Comparison of ENCODE assay signal across 1 cellular context in genomic region chr14:23056257-23056955, GRCh38.
TF ChIP-seq lines count a peak whose summit lies in the region.

No MANE protein-coding gene starts in this region.

TF ChIP-seq in HepG2, 621 proteins besides CTCF, POLR2A, EP300 and RAD21 (continued from another document and continues in another):
- no peak for TF ChIP-seq CSRNP1 (CRISPR knock-in tag; IDR thresholded peaks at IDR 0.05)
- TF ChIP-seq POLR2AphosphoS2 (IDR thresholded peaks at IDR 0.05; ENCODE audit: low read depth, low read length): no peak
- 0 out of 2 replicates have a peak, but pooled peaks have one; percentile 13 for TF ChIP-seq ZNF280D (CRISPR knock-in tag; IDR thresholded peaks at IDR 0.05)
- TF ChIP-seq CBX5 (CRISPR knock-in tag; IDR thresholded peaks at IDR 0.05; ENCODE audit: borderline replicate concordance): peak; percentile 91
- peak; percentile 53; the same call in 1 of the 2 replicates for TF ChIP-seq ZSCAN9 (CRISPR knock-in tag; IDR thresholded peaks at IDR 0.05; ENCODE audit: borderline replicate concordance)
- no peak for TF ChIP-seq NONO (IDR thresholded peaks at IDR 0.05)
- 0 out of 2 replicates have a peak, but pooled peaks have one; percentile 61 for TF ChIP-seq NONO (CRISPR knock-in tag; conservative IDR thresholded peaks at IDR 0.05)
- TF ChIP-seq, protein P1, sequence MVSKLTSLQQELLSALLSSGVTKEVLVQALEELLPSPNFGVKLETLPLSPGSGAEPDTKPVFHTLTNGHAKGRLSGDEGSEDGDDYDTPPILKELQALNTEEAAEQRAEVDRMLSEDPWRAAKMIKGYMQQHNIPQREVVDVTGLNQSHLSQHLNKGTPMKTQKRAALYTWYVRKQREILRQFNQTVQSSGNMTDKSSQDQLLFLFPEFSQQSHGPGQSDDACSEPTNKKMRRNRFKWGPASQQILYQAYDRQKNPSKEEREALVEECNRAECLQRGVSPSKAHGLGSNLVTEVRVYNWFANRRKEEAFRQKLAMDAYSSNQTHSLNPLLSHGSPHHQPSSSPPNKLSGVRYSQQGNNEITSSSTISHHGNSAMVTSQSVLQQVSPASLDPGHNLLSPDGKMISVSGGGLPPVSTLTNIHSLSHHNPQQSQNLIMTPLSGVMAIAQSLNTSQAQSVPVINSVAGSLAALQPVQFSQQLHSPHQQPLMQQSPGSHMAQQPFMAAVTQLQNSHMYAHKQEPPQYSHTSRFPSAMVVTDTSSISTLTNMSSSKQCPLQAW (CRISPR knock-in tag; IDR thresholded peaks at IDR 0.05): peak; percentile 81
- TF ChIP-seq ZNF335 (CRISPR knock-in tag; IDR thresholded peaks at IDR 0.05): 0 out of 2 replicates have a peak, but pooled peaks have one; percentile 59
- TF ChIP-seq FOXC1 (CRISPR knock-in tag; IDR thresholded peaks at IDR 0.05; ENCODE audit: borderline replicate concordance): no peak; the same call in 1 of the 2 replicates
- TF ChIP-seq CAMTA2 (CRISPR knock-in tag; IDR thresholded peaks at IDR 0.05; ENCODE audit: borderline replicate concordance): no peak
- no peak for TF ChIP-seq NCOA1 (CRISPR knock-in tag; IDR thresholded peaks at IDR 0.05)
- TF ChIP-seq ZSCAN12 (CRISPR knock-in tag; IDR thresholded peaks at IDR 0.05): no peak
- peak; percentile 48 for TF ChIP-seq CCAR2 (optimal IDR thresholded peaks at IDR 0.05; ENCODE audit: low read depth, low read length)
- no peak for TF ChIP-seq PHF5A (CRISPR knock-in tag; IDR thresholded peaks at IDR 0.05; ENCODE audit: low read depth, unreplicated experiment)
- TF ChIP-seq ETS1 (CRISPR knock-in tag; IDR thresholded peaks at IDR 0.05): no peak
- TF ChIP-seq, protein P2, sequence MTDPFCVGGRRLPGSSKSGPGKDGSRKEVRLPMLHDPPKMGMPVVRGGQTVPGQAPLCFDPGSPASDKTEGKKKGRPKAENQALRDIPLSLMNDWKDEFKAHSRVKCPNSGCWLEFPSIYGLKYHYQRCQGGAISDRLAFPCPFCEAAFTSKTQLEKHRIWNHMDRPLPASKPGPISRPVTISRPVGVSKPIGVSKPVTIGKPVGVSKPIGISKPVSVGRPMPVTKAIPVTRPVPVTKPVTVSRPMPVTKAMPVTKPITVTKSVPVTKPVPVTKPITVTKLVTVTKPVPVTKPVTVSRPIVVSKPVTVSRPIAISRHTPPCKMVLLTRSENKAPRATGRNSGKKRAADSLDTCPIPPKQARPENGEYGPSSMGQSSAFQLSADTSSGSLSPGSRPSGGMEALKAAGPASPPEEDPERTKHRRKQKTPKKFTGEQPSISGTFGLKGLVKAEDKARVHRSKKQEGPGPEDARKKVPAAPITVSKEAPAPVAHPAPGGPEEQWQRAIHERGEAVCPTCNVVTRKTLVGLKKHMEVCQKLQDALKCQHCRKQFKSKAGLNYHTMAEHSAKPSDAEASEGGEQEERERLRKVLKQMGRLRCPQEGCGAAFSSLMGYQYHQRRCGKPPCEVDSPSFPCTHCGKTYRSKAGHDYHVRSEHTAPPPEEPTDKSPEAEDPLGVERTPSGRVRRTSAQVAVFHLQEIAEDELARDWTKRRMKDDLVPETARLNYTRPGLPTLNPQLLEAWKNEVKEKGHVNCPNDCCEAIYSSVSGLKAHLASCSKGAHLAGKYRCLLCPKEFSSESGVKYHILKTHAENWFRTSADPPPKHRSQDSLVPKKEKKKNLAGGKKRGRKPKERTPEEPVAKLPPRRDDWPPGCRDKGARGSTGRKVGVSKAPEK (CRISPR knock-in tag; IDR thresholded peaks at IDR 0.05; ENCODE audit: borderline replicate concordance): peak; percentile 98
- TF ChIP-seq PHF20 (CRISPR knock-in tag; IDR thresholded peaks at IDR 0.05): no peak
- TF ChIP-seq RBM22 (optimal IDR thresholded peaks at IDR 0.05; ENCODE audit: low read length): peak; percentile 67
- no peak for TF ChIP-seq ZSCAN22 (CRISPR knock-in tag; IDR thresholded peaks at IDR 0.05)
- no peak for TF ChIP-seq ZNF432 (CRISPR knock-in tag; IDR thresholded peaks at IDR 0.05; ENCODE audit: borderline replicate concordance)
- TF ChIP-seq MTA3 (CRISPR knock-in tag; IDR thresholded peaks at IDR 0.05): no peak
- TF ChIP-seq GATAD1 (CRISPR knock-in tag; IDR thresholded peaks at IDR 0.05): peak; percentile 70
- TF ChIP-seq JUNB (CRISPR knock-in tag; IDR thresholded peaks at IDR 0.05; ENCODE audit: borderline replicate concordance): no peak
- TF ChIP-seq, protein P3, sequence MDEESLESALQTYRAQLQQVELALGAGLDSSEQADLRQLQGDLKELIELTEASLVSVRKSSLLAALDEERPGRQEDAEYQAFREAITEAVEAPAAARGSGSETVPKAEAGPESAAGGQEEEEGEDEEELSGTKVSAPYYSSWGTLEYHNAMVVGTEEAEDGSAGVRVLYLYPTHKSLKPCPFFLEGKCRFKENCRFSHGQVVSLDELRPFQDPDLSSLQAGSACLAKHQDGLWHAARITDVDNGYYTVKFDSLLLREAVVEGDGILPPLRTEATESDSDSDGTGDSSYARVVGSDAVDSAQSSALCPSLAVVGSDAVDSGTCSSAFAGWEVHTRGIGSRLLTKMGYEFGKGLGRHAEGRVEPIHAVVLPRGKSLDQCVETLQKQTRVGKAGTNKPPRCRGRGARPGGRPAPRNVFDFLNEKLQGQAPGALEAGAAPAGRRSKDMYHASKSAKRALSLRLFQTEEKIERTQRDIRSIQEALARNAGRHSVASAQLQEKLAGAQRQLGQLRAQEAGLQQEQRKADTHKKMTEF (CRISPR knock-in tag; IDR thresholded peaks at IDR 0.05): peak; percentile 82; the same call in 1 of the 2 replicates
- TF ChIP-seq ZNF30 (CRISPR knock-in tag; IDR thresholded peaks at IDR 0.05): no peak
- no peak; the same call in 1 of the 2 replicates for TF ChIP-seq ZNF605 (CRISPR knock-in tag; IDR thresholded peaks at IDR 0.05)
- no peak for TF ChIP-seq ATF7 (IDR thresholded peaks at IDR 0.05)
- TF ChIP-seq ATF7 (CRISPR knock-in tag; IDR thresholded peaks at IDR 0.05): 0 out of 2 replicates have a peak, but pooled peaks have one; percentile 27
- TF ChIP-seq MAZ (IDR thresholded peaks at IDR 0.05; ENCODE audit: borderline replicate concordance, low read depth, low read length): no peak
- no peak for TF ChIP-seq MAZ (CRISPR knock-in tag; IDR thresholded peaks at IDR 0.05; ENCODE audit: low read depth)
- TF ChIP-seq ZBTB42 (CRISPR knock-in tag; IDR thresholded peaks at IDR 0.05): no peak
- no peak for TF ChIP-seq ZNF235 (CRISPR knock-in tag; IDR thresholded peaks at IDR 0.05; ENCODE audit: borderline replicate concordance)
- TF ChIP-seq, protein P4, sequence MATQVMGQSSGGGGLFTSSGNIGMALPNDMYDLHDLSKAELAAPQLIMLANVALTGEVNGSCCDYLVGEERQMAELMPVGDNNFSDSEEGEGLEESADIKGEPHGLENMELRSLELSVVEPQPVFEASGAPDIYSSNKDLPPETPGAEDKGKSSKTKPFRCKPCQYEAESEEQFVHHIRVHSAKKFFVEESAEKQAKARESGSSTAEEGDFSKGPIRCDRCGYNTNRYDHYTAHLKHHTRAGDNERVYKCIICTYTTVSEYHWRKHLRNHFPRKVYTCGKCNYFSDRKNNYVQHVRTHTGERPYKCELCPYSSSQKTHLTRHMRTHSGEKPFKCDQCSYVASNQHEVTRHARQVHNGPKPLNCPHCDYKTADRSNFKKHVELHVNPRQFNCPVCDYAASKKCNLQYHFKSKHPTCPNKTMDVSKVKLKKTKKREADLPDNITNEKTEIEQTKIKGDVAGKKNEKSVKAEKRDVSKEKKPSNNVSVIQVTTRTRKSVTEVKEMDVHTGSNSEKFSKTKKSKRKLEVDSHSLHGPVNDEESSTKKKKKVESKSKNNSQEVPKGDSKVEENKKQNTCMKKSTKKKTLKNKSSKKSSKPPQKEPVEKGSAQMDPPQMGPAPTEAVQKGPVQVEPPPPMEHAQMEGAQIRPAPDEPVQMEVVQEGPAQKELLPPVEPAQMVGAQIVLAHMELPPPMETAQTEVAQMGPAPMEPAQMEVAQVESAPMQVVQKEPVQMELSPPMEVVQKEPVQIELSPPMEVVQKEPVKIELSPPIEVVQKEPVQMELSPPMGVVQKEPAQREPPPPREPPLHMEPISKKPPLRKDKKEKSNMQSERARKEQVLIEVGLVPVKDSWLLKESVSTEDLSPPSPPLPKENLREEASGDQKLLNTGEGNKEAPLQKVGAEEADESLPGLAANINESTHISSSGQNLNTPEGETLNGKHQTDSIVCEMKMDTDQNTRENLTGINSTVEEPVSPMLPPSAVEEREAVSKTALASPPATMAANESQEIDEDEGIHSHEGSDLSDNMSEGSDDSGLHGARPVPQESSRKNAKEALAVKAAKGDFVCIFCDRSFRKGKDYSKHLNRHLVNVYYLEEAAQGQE (IDR thresholded peaks at IDR 0.05; ENCODE audit: borderline replicate concordance in 1 of 2, low read depth in 1 of 2, low read length in 2 of 2): no peak
- no peak for TF ChIP-seq PRPF4 (IDR thresholded peaks at IDR 0.05; ENCODE audit: low read depth, low read length, poor library complexity, severe bottlenecking)
- TF ChIP-seq HNRNPUL1 (IDR thresholded peaks at IDR 0.05; ENCODE audit: low read depth, low read length): no peak
- TF ChIP-seq ZNF331 (CRISPR knock-in tag; IDR thresholded peaks at IDR 0.05): peak; percentile 85; the same call in 1 of the 2 replicates
- TF ChIP-seq HNRNPLL (IDR thresholded peaks at IDR 0.05; ENCODE audit: low read depth, low read length, poor library complexity, severe bottlenecking): peak; percentile 23
- peak; percentile 61 for TF ChIP-seq ZFY (CRISPR knock-in tag; IDR thresholded peaks at IDR 0.05)
- TF ChIP-seq BORCS8-MEF2B (CRISPR knock-in tag; IDR thresholded peaks at IDR 0.05): no peak
- no peak for TF ChIP-seq SPEN (CRISPR knock-in tag; IDR thresholded peaks at IDR 0.05; ENCODE audit: low read depth)
- TF ChIP-seq ZNF253 (CRISPR knock-in tag; IDR thresholded peaks at IDR 0.05; ENCODE audit: borderline replicate concordance): no peak
- peak; percentile 59 for TF ChIP-seq SMC3 (IDR thresholded peaks at IDR 0.05; ENCODE audit: low read length)
- no peak for TF ChIP-seq RFX5 (IDR thresholded peaks at IDR 0.05; ENCODE audit: low read depth, low read length)
- no peak for TF ChIP-seq MAF1 (CRISPR knock-in tag; IDR thresholded peaks at IDR 0.05; ENCODE audit: borderline replicate concordance)
- TF ChIP-seq ZFP1 (CRISPR knock-in tag; IDR thresholded peaks at IDR 0.05): no peak
- TF ChIP-seq XBP1 (CRISPR knock-in tag; IDR thresholded peaks at IDR 0.05): no peak
- no peak for TF ChIP-seq BHLHE40 (IDR thresholded peaks at IDR 0.05; ENCODE audit: low read length)
- no peak; the same call in 1 of the 2 replicates for TF ChIP-seq ERF (CRISPR knock-in tag; IDR thresholded peaks at IDR 0.05)
